12 cellular contexts compared by ENCODE assay signal in the genomic region with DNA sequence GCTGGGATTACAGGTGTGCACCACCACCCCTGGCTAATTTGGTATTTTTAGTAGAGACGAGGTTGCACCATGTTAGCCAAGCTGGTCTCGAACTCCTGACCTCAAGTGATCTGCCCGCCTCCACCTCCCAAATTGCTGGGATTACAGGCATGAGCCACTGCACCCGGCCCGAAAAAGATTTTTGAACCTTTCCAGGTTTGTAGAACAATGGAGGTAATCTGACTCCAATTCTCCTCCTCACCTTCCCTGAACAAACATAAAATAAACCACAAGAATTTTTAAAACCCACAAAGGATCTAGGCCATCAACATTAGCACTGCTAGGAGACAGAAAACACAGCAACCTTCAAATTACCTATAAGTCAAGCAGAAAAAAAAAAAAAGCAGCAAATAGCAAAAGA. TPM values are rescaled to one million over a fixed set of nuclear protein-coding genes. Genes with fewer than 3 reads are reported as not detected.
DNase-seq lines count a peak whose midpoint lies in the region; ATAC-seq lines count a peak whose summit lies in the region.
"Had no signal": no experiment of that assay in that cellular context is flagged by ENCODE, and none has a peak within 500 bp of the region (broad histone marks: within the 10 kb centered on the region; RNA-seq: fewer than 3 reads in every experiment).

No MANE protein-coding gene starts in this region.

- ATAC-seq in HG03521 (IDR thresholded peaks at IDR 0.05; ENCODE audit: unreplicated experiment): no peak
- ATAC-seq: stimulated activated naive B cell treated with anti-CD40 and anti-IgM and Interleukin-4, amounts not matched to agents 10 μg/mL and 1 μg/mL and 100 μg/mL, for 72 hours had no signal

- no peaks in the 10 kb centered on the region for H3K27me3 ChIP-seq in thymus (ENCODE audit: control insufficient read depth, insufficient read depth)

- WGBS in thymus: 90% methylated on average over 5 of the region's 5 CpGs

- H3K27ac ChIP-seq in epithelial cell of prostate: no peak overlapping the region
- H3K27ac ChIP-seq in thymus (ENCODE audit: low read depth): peak overlapping the region; percentile 27

- no peaks in the 10 kb centered on the region for H3K9me3 ChIP-seq in thymus (ENCODE audit: control insufficient read depth)

- DNase-seq in NCI-H748 (lab: John Stamatoyannopoulos, UW; ENCODE audit: unreplicated experiment): peak; percentile 2
- DNase-seq in NCI-H748 treated with DMSO at 0.1 percent for 48 hours (lab: John Stamatoyannopoulos, UW): no peak
- peak; percentile 28 for DNase-seq in NCI-H226
- peak; percentile 34 for DNase-seq in epithelial cell of prostate (ENCODE audit: low read depth, low spot score)
- no peak for DNase-seq in SHP77 (lab: John Stamatoyannopoulos, UW)
- DNase-seq in AML-193 (lab: John Stamatoyannopoulos, UW): no peak
- DNase-seq: hippocampal formation; naive B cell; Right ventricle myocardium superior; stimulated activated naive B cell treated with anti-CD40 and anti-IgM and Interleukin-4, amounts not matched to agents 10 μg/mL and 1 μg/mL and 100 μg/mL, for 72 hours had no signal

- H3K4me1 ChIP-seq in thymus (ENCODE audit: control insufficient read depth, insufficient read depth, low read length): peaks cover 17% of the 10 kb centered on the region

- H3K4me3 ChIP-seq in thymus (ENCODE audit: low read length): peak overlapping the region; percentile 12

- H3K36me3 ChIP-seq in thymus (ENCODE audit: control insufficient read depth, insufficient read depth): peaks cover 3% of the 10 kb centered on the region

RNA-seq across cellular contexts. Expression of a gene that starts 32.3 kb away (rescaled TPM):
- polyA plus RNA-seq in thymus: 29.1 TPM

Comparison
In these comparisons a context has a peak if more than half of its experiments do, and no peak if none do; other contexts are left out.
1. DNase-seq: peak in NCI-H748 (single experiment), NCI-H226 (single experiment) and epithelial cell of prostate (single experiment); none in NCI-H748 treated with DMSO at 0.1 percent for 48 hours (single experiment), SHP77 (0 of 2) and AML-193 (0 of 2).